2 cellular contexts compared by ENCODE assay signal in genomic region chr4:2387205-2387604, GRCh38.
TF ChIP-seq lines count a peak whose summit lies in the region.

No MANE protein-coding gene starts in this region.

TF ChIP-seq in IMR-90, 13 proteins besides CTCF, POLR2A, EP300 and RAD21:
- TF ChIP-seq CEBPB (IDR thresholded peaks at IDR 0.05; ENCODE audit: low read depth, low read length), result peak; percentile 35; the same call in 1 of the 2 replicates
- TF ChIP-seq SMC3 (IDR thresholded peaks at IDR 0.05; ENCODE audit: low read depth, low read length), result no peak
- TF ChIP-seq MAZ (IDR thresholded peaks at IDR 0.05; ENCODE audit: borderline replicate concordance, low read depth, low read length), result no peak
- TF ChIP-seq BHLHE40 (IDR thresholded peaks at IDR 0.05; ENCODE audit: low read depth, low read length), result no peak
- no peak for TF ChIP-seq USF2 (IDR thresholded peaks at IDR 0.05; ENCODE audit: low read depth, low read length)
- TF ChIP-seq FOS (IDR thresholded peaks at IDR 0.05; ENCODE audit: low read depth, low read length), result no peak
- TF ChIP-seq CHD1 (IDR thresholded peaks at IDR 0.05; ENCODE audit: low read depth, low read length), result no peak
TF ChIP-seq in IMR-90: peak in this region for 1.

TF ChIP-seq in H1, 55 proteins besides CTCF, POLR2A, EP300 and RAD21:
- 0 out of 2 replicates have a peak, but pooled peaks have one; percentile 17 for TF ChIP-seq CEBPB (IDR thresholded peaks at IDR 0.05; ENCODE audit: low read depth, low read length)
- TF ChIP-seq SAP30 (IDR thresholded peaks at IDR 0.05; ENCODE audit: insufficient read depth, insufficient replicate concordance, low read length), result no peak
TF ChIP-seq in H1: peak in this region for 1.
